ENCODE assay signal across 8 cellular contexts in genomic region chr10:23067939-23068775, GRCh38. TPM values are rescaled to one million over a fixed set of nuclear protein-coding genes. Genes with fewer than 3 reads are reported as not detected.
A peak's percentile ranks its signal among the peaks of the same experiment; 100 is the strongest.
DNase-seq lines count a peak whose midpoint lies in the region; ATAC-seq and TF ChIP-seq lines count a peak whose summit lies in the region.

No MANE protein-coding gene starts in this region.

- H3K9me3 ChIP-seq in IMR-90 (ENCODE audit: control insufficient read depth, insufficient read depth, low read length) (no peaks in the 10 kb centered on the region), PC-9 (ENCODE audit: insufficient read depth, low read depth) (no peaks in the 10 kb centered on the region), neuronal stem cell (replicated peaks in 1 of 2; ENCODE audit: control insufficient read depth in 2 of 2, insufficient read depth in 1 of 2, low read depth in 1 of 2, low read length in 2 of 2) (no peaks in the 10 kb centered on the region)

- no peak for TF ChIP-seq POLR2A in IMR-90 (IDR thresholded peaks at IDR 0.05; ENCODE audit: low read depth, low read length)

- H3K4me1 ChIP-seq in IMR-90 (ENCODE audit: control insufficient read depth, insufficient read depth, low read length) (no peaks in the 10 kb centered on the region), PC-9 (replicated peaks; ENCODE audit: insufficient read depth) (no peaks in the 10 kb centered on the region), neuronal stem cell (ENCODE audit: control insufficient read depth in 2 of 2, insufficient read depth in 1 of 2, low read depth in 1 of 2, low read length in 2 of 2) (peaks cover 0 to 4% of the 10 kb centered on the region in 2 donors)

- no peaks in the 10 kb centered on the region for H3K9me1 ChIP-seq in IMR-90 (ENCODE audit: insufficient read depth, low read length)

- H3K4me3 ChIP-seq in IMR-90 (ENCODE audit: insufficient read depth, low read depth, low read length): no peak overlapping the region
- H3K4me3 ChIP-seq in PC-9: no peak overlapping the region
- no peak overlapping the region for H3K4me3 ChIP-seq in fibroblast of pulmonary artery (replicated peaks; ENCODE audit: low read depth, low read length)
- H3K4me3 ChIP-seq in neuronal stem cell (ENCODE audit: low read length in 2 of 2): no peak overlapping the region

- H2BK20ac ChIP-seq in IMR-90 (ENCODE audit: low read depth, low read length): no peak overlapping the region

- H3K4me2 ChIP-seq in IMR-90 (ENCODE audit: low read depth, low read length) (no peak overlapping the region), PC-9 (no peak overlapping the region), neuronal stem cell (ENCODE audit: insufficient read depth, low read length, poor library complexity, severe bottlenecking) (no peak overlapping the region)

- H3K14ac ChIP-seq in IMR-90 (replicated peaks; ENCODE audit: low read depth, low read length) (no peak overlapping the region), neuronal stem cell (ENCODE audit: low read length) (no peak overlapping the region)

- H3K9ac ChIP-seq in IMR-90 (ENCODE audit: low read depth, low read length) (no peak overlapping the region), neuronal stem cell (ENCODE audit: low read depth, low read length, poor library complexity) (no peak overlapping the region)

- peak; percentile 72 for TF ChIP-seq CTCF in IMR-90 (conservative IDR thresholded peaks at IDR 0.05; ENCODE audit: low read depth, low read length)
- TF ChIP-seq CTCF in PC-9 (conservative IDR thresholded peaks at IDR 0.05): peak; percentile 84
- peak; percentile 80 for TF ChIP-seq CTCF in fibroblast of pulmonary artery (IDR thresholded peaks at IDR 0.05; ENCODE audit: low read length, missing control alignments)

- no peaks in the 10 kb centered on the region for H3F3A ChIP-seq in PC-9 (ENCODE audit: insufficient read depth, low read depth)

- H3K9me2 ChIP-seq in PC-9 (ENCODE audit: insufficient read depth): no peaks in the 10 kb centered on the region

- H2AK9ac ChIP-seq in IMR-90 (replicated peaks; ENCODE audit: low read depth, low read length, poor library complexity): no peak overlapping the region

- peak; percentile 56 for DNase-seq in ACHN
- peak; percentile 63 for DNase-seq in IMR-90
- peak; percentile 43 to 59 for DNase-seq in PC-9
- DNase-seq in activated T-cell treated with anti-CD3 and anti-CD28 coated beads, Interleukin-2, amount 50 U/mL, for 48 hours: peak; percentile 74 to 75
- peak; percentile 85 for DNase-seq in fibroblast of pulmonary artery (ENCODE audit: low read depth)
- peak; percentile 80 for DNase-seq in neuronal stem cell (ENCODE audit: low spot score)
- DNase-seq in substantia nigra (lab: John Stamatoyannopoulos, UW): peak in 46 of 49 donors; percentile 5 to 92 (median 60)

- H3K27me3 ChIP-seq in IMR-90 (ENCODE audit: control insufficient read depth, insufficient read depth, low read length): peaks cover 6% of the 10 kb centered on the region
- no peaks in the 10 kb centered on the region for H3K27me3 ChIP-seq in PC-9 (ENCODE audit: insufficient read depth, low read depth)
- H3K27me3 ChIP-seq in neuronal stem cell (ENCODE audit: control insufficient read depth in 3 of 3, insufficient read depth in 3 of 3, low read depth in 1 of 3, low read length in 3 of 3): no peaks in the 10 kb centered on the region

- TF ChIP-seq RAD21 in IMR-90 (IDR thresholded peaks at IDR 0.05; ENCODE audit: low read length): peak; percentile 67

- H2BK5ac ChIP-seq in IMR-90 (ENCODE audit: low read depth, low read length, poor library complexity, severe bottlenecking) (no peak overlapping the region), neuronal stem cell (ENCODE audit: low read length) (no peak overlapping the region)

- no peak overlapping the region for H4K5ac ChIP-seq in IMR-90 (ENCODE audit: low read depth, low read length)

- BruUV-seq in IMR-90 (replicated peaks; lab: Mats Ljungman, UMichigan): no TSS peak
- no TSS peak for BruUV-seq in PC-9 (replicated peaks; lab: Mats Ljungman, UMichigan)

- no peaks in the 10 kb centered on the region for H3K79me1 ChIP-seq in IMR-90 (ENCODE audit: low read depth in 1 of 2, low read length in 2 of 2)
- H3K79me1 ChIP-seq in neuronal stem cell (ENCODE audit: low read depth, low read length): peaks cover 1% of the 10 kb centered on the region

- H3K23ac ChIP-seq in IMR-90 (ENCODE audit: low read depth, low read length): no peak overlapping the region
- no peak overlapping the region for H3K23ac ChIP-seq in neuronal stem cell (ENCODE audit: low read depth, low read length, poor library complexity)

- H3K36me3 ChIP-seq in IMR-90 (ENCODE audit: control insufficient read depth, insufficient read depth, low read length) (no peaks in the 10 kb centered on the region), PC-9 (ENCODE audit: low read depth) (no peaks in the 10 kb centered on the region), neuronal stem cell (replicated peaks in 1 of 2; ENCODE audit: control insufficient read depth in 2 of 2, insufficient read depth in 2 of 2, low read length in 2 of 2) (no peaks in the 10 kb centered on the region)

- CTCF ChIA-PET in IMR-90 (lab: Yijun Ruan, JAX): interaction anchor here (1.2 kb wide), 1 partner anchor 9 kb away, joined by 3 read pairs; no protein-coding TSS in a partner anchor
- CTCF ChIA-PET in PC-9 (lab: Charles Lee): interaction anchor here (0.5 kb wide), 1 partner anchor 1112 kb away, joined by 20 read pairs; no protein-coding TSS in a partner anchor

- H3K4ac ChIP-seq in IMR-90 (ENCODE audit: low read depth, low read length) (no peak overlapping the region), neuronal stem cell (ENCODE audit: low read length) (no peak overlapping the region)

- no peak overlapping the region for H2BK120ac ChIP-seq in IMR-90 (ENCODE audit: low read depth, low read length)
- H2BK120ac ChIP-seq in neuronal stem cell (ENCODE audit: low read depth, low read length): no peak overlapping the region

- intact Hi-C loops in IMR-90 (cut with micrococcal nuclease): loop anchor here (1.0 to 5.0 kb wide), 3 partner anchors 77 to 1991 kb away; partner anchors contain the start of gene DNAJC1
- intact Hi-C loops in PC-9 (cut with micrococcal nuclease; ENCODE audit: unreplicated experiment): loop anchor here (1.0 to 10.0 kb wide), 5 partner anchors 79 to 1075 kb away; partner anchors contain the start of gene BMI1

- no peak overlapping the region for H3K27ac ChIP-seq in IMR-90 (ENCODE audit: insufficient read depth, low read length)
- no peak overlapping the region for H3K27ac ChIP-seq in PC-9
- no peak overlapping the region for H3K27ac ChIP-seq in neuronal stem cell (replicated peaks; ENCODE audit: low read length)
- H3K27ac ChIP-seq in substantia nigra (ENCODE audit: low read depth, low read length, poor library complexity, severe bottlenecking): peak overlapping the region; percentile 51

- in situ Hi-C loops in ACHN (cut with HindIII; ENCODE audit: low pct_ligation_motif_present, low pct_unique_long_range_greater_than_20kb, low sequenced_read_pairs) (no loop called here), IMR-90 (cut with MboI; ENCODE audit: low sequenced_read_pairs) (no loop called here)

- no peak overlapping the region for H2AK5ac ChIP-seq in IMR-90 (ENCODE audit: low read depth, low read length)
- H2AK5ac ChIP-seq in neuronal stem cell (ENCODE audit: low read depth, low read length): no peak overlapping the region

- 72% methylated on average over 6 of the region's 16 CpGs; no CpG with 5 or more reads in 1 of the 2 experiments for WGBS in IMR-90 (ENCODE audit: extremely low coverage in 2 of 2, insufficient read length in 1 of 2), 2 experiments
- no CpG with 5 or more reads among the region's 16 CpGs for WGBS in neuronal stem cell (ENCODE audit: extremely low coverage in 2 of 2, insufficient read length in 2 of 2, insufficient replicate concordance in 1 of 2), 2 donors

- no peaks in the 10 kb centered on the region for H3K79me2 ChIP-seq in PC-9 (ENCODE audit: low read depth)

- H3K18ac ChIP-seq in IMR-90 (ENCODE audit: low read depth, low read length) (no peak overlapping the region), neuronal stem cell (ENCODE audit: low read length) (peak overlapping the region; percentile 13)

- ATAC-seq in GM18867 (IDR thresholded peaks at IDR 0.05; ENCODE audit: unreplicated experiment) (peak; percentile 40), IMR-90 (ENCODE audit: low read depth) (peak; percentile 84)

- H4K8ac ChIP-seq in IMR-90 (ENCODE audit: low read depth in 2 of 2, low read length in 2 of 2) (no peak overlapping the region), neuronal stem cell (ENCODE audit: low read depth, low read length) (no peak overlapping the region)

- dilution Hi-C loops in IMR-90 (cut with HindIII; ENCODE audit: low sequenced_read_pairs, unreplicated experiment): no loop called here

- H3K56ac ChIP-seq in IMR-90 (ENCODE audit: extremely low read depth, insufficient read depth, low read length): no peak overlapping the region

- no peak overlapping the region for H2BK12ac ChIP-seq in neuronal stem cell (ENCODE audit: low read length)

- POLR2A ChIA-PET in IMR-90 (lab: Charles Lee; ENCODE audit: unreplicated experiment): no interaction called here
- POLR2A ChIA-PET in PC-9 (lab: Charles Lee; ENCODE audit: unreplicated experiment): no interaction called here

- H4K91ac ChIP-seq in IMR-90 (ENCODE audit: insufficient read depth, low read depth, low read length) (no peak overlapping the region), neuronal stem cell (ENCODE audit: low read depth, low read length, poor library complexity) (no peak overlapping the region)

- H4K20me1 ChIP-seq in IMR-90 (ENCODE audit: insufficient read depth, low read length) (no peaks in the 10 kb centered on the region), PC-9 (ENCODE audit: insufficient read depth) (no peaks in the 10 kb centered on the region)

- H2AFZ ChIP-seq in IMR-90 (replicated peaks; ENCODE audit: low read length, poor library complexity) (peak overlapping the region; percentile 70), PC-9 (no peak overlapping the region), neuronal stem cell (ENCODE audit: low read length) (peak overlapping the region; percentile 82)

- H2BK15ac ChIP-seq in IMR-90 (ENCODE audit: low read depth, low read length) (no peak overlapping the region), neuronal stem cell (ENCODE audit: low read length) (no peak overlapping the region)

TF ChIP-seq in IMR-90, 13 proteins besides CTCF, POLR2A, EP300 and RAD21:
- TF ChIP-seq SMC3 (IDR thresholded peaks at IDR 0.05; ENCODE audit: low read depth, low read length) (peak; percentile 53), CHD1 (IDR thresholded peaks at IDR 0.05; ENCODE audit: low read depth, low read length) (no peak)
TF ChIP-seq in IMR-90: peak in this region for 1.

RNA-seq across cellular contexts. Expression of gene MSRB2, which starts 27.2 kb away (rescaled TPM):
- total RNA-seq in IMR-90 (2012; rRNA removed) (10.6 TPM in 2 replicates), PC-9 (2021) (28.3 and 31.7 TPM in 2 replicates)
- 20.1 and 23.1 TPM in 2 replicates for polyA plus RNA-seq in IMR-90 (2012; rRNA removed)
- 17.7 and 20.5 TPM in 2 replicates for polyA plus RNA-seq in IMR-90 (2012; cell fraction: cytosol; rRNA removed)
- polyA plus RNA-seq in IMR-90 (2012; cell fraction: nucleus; rRNA removed; ENCODE audit: low replicate concordance): 8.1 and 19.8 TPM in 2 replicates
- polyA plus RNA-seq in neuronal stem cell (2013, experiment 1 of 2): 18.6 TPM
- 18.2 TPM for polyA plus RNA-seq in neuronal stem cell (2013, experiment 2 of 2)
